ENCODE assay signal across 9 cellular contexts in genomic region chr3:122572940-122573412, GRCh38.
DNase-seq lines count a peak whose midpoint lies in the region; ATAC-seq and TF ChIP-seq lines count a peak whose summit lies in the region.
"Had no signal": no experiment of that assay in that cellular context is flagged by ENCODE, and none has a peak within 500 bp of the region (broad histone marks: within the 10 kb centered on the region; RNA-seq: fewer than 3 reads in every experiment).

No MANE protein-coding gene starts in this region.

- H3K36me3 Mint-ChIP-seq in stimulated activated naive CD8-positive, alpha-beta T cell treated with anti-CD3 and anti-CD28 coated beads, Interleukin-15, Interleukin-2, amounts not matched to agents 100 ng/mL and 50 ng/mL, for 24 hours (ENCODE audit: low read depth), result peaks cover 64% of the 10 kb centered on the region

- no peak overlapping the region for H3K9ac ChIP-seq in HUES48 (ENCODE audit: low read depth, low read length)

- peaks cover 3% of the 10 kb centered on the region; the same call in 1 of the 2 replicates for H3K36me3 ChIP-seq in HUES48 (ENCODE audit: control insufficient read depth, insufficient read depth, low read length)
- H3K36me3 ChIP-seq: ovary had no signal

- H3K9me3 Mint-ChIP-seq in stimulated activated naive CD8-positive, alpha-beta T cell treated with anti-CD3 and anti-CD28 coated beads, Interleukin-15, Interleukin-2, amounts not matched to agents 100 ng/mL and 50 ng/mL, for 24 hours, result no peaks in the 10 kb centered on the region

- DNase-seq in glomerular visceral epithelial cell (ENCODE audit: extremely low spot score) (peak; percentile 4), 8988T (no peak), NCI-H1105 (lab: John Stamatoyannopoulos, UW) (no peak), NCI-H2171 treated with DMSO at 0.1 percent for 48 hours (lab: John Stamatoyannopoulos, UW) (no peak)

- peaks cover 11% of the 10 kb centered on the region for H3K27me3 ChIP-seq in HUES48 (ENCODE audit: control insufficient read depth, insufficient read depth, low read length)
- H3K27me3 ChIP-seq: ovary had no signal

- no peaks in the 10 kb centered on the region for H3K9me3 ChIP-seq in HUES48 (ENCODE audit: control insufficient read depth, insufficient read depth, low read length)
- H3K9me3 ChIP-seq: ovary had no signal

- H3K27ac ChIP-seq in HUES48 (ENCODE audit: low read depth, low read length) (peak overlapping the region; percentile 69), VCaP (peak overlapping the region; percentile 45; the same call in 1 of the 2 replicates)
- H3K27ac ChIP-seq: ovary had no signal

- H3K4me1 ChIP-seq in HUES48 (ENCODE audit: control insufficient read depth, insufficient read depth, low read length), result 0 out of 2 replicates have a peak, but pooled peaks cover 7% of the 10 kb centered on the region

- H3K27ac Mint-ChIP-seq in stimulated activated naive CD8-positive, alpha-beta T cell treated with anti-CD3 and anti-CD28 coated beads, Interleukin-15, Interleukin-2, amounts not matched to agents 100 ng/mL and 50 ng/mL, for 24 hours, result peak overlapping the region; percentile 82

- H3K4me3 Mint-ChIP-seq in stimulated activated naive CD8-positive, alpha-beta T cell treated with anti-CD3 and anti-CD28 coated beads, Interleukin-15, Interleukin-2, amounts not matched to agents 100 ng/mL and 50 ng/mL, for 24 hours, result no peak overlapping the region

- peaks cover 84% of the 10 kb centered on the region for H3K4me1 Mint-ChIP-seq in stimulated activated naive CD8-positive, alpha-beta T cell treated with anti-CD3 and anti-CD28 coated beads, Interleukin-15, Interleukin-2, amounts not matched to agents 100 ng/mL and 50 ng/mL, for 24 hours (ENCODE audit: low read depth)

- ATAC-seq in GM18498 (IDR thresholded peaks at IDR 0.05; ENCODE audit: unreplicated experiment), result peak; percentile 24

- no peak for TF ChIP-seq CTCF in VCaP (conservative IDR thresholded peaks at IDR 0.05)

- H3K4me3 ChIP-seq in HUES48 (ENCODE audit: low read depth, low read length), result no peak overlapping the region
- H3K4me3 ChIP-seq: ovary had no signal

- H3K27me3 Mint-ChIP-seq in stimulated activated naive CD8-positive, alpha-beta T cell treated with anti-CD3 and anti-CD28 coated beads, Interleukin-15, Interleukin-2, amounts not matched to agents 100 ng/mL and 50 ng/mL, for 24 hours, result no peaks in the 10 kb centered on the region
